Comparison of ENCODE assay signal across 1 cellular context in the genomic region with DNA sequence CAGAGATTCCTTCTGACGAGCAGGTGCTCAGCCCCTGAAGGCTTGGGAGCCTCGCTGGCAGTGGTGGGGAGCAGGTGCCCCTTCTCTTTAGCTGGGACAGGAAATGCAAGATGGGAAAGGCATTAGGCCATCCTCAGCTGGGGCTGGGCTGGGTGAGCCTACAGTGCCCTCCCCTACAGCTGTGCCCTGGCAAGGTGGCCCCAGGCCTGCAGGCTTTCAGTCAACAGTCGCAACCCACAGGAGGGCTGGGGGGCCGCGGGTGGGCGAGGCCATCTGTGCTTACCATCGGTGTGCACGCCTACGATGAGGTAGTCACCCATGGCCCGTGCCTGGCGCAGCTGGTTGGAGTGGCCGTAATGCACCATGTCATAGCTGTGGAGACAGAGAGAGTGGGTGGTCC.
TF ChIP-seq lines count a peak whose summit lies in the region.

No MANE protein-coding gene starts in this region.

TF ChIP-seq in IMR-90, 13 proteins besides CTCF, POLR2A, EP300 and RAD21:
- no peak for TF ChIP-seq BHLHE40 (IDR thresholded peaks at IDR 0.05; ENCODE audit: low read depth, low read length)
- no peak for TF ChIP-seq NFE2L2 (IDR thresholded peaks at IDR 0.05; ENCODE audit: low read depth, low read length)
